8 cellular contexts compared by ENCODE assay signal in genomic region chr4:99949999-99950912, GRCh38. TPM values are rescaled to one million over a fixed set of nuclear protein-coding genes. Genes with fewer than 3 reads are reported as not detected.
DNase-seq lines count a peak whose midpoint lies in the region; ATAC-seq and TF ChIP-seq lines count a peak whose summit lies in the region.

TSS of gene H2AZ1 (minus strand) at chr4:99950275. CDS start at chr4:99950170, 105 bp downstream.

- ATAC-seq in GM21390 (IDR thresholded peaks at IDR 0.05; ENCODE audit: unreplicated experiment): peak; percentile 63

- H3K4me3 ChIP-seq in endodermal cell (ENCODE audit: low read length) (peak within 1 kb of the TSS; percentile 98), mesenchymal stem cell (ENCODE audit: insufficient read depth in 1 of 2, low read depth in 1 of 2, low read length in 2 of 2) (peak within 1 kb of the TSS; percentile 81 to 94)

- H3K4me1 ChIP-seq in endodermal cell (ENCODE audit: control insufficient read depth, insufficient read depth, low read length): no peaks in the 10 kb centered on the region
- peaks cover 3% of the 10 kb centered on the region for H3K4me1 ChIP-seq in mesenchymal stem cell (ENCODE audit: control insufficient read depth, insufficient read depth, low read depth, low read length)

- H3K23ac ChIP-seq in mesenchymal stem cell (ENCODE audit: low read length in 2 of 2): no peak within 1 kb of the TSS

- in situ Hi-C loops in Caki2 (cut with HindIII; ENCODE audit: low pct_unique_long_range_greater_than_20kb, low sequenced_read_pairs): no loop called here

- peak within 1 kb of the TSS in 1 of 2 experiments; percentile 77 for H2BK12ac ChIP-seq in mesenchymal stem cell (ENCODE audit: low read length in 2 of 2)

- H2AFZ ChIP-seq in mesenchymal stem cell (ENCODE audit: low read depth, low read length): peak within 1 kb of the TSS; percentile 91

- H3K9me3 ChIP-seq in endodermal cell (ENCODE audit: control insufficient read depth, low read length): no peaks in the 10 kb centered on the region
- H3K9me3 ChIP-seq in mesenchymal stem cell (ENCODE audit: control insufficient read depth, low read length): no peaks in the 10 kb centered on the region

- peak within 1 kb of the TSS in 1 of 2 experiments; percentile 92 for H3K14ac ChIP-seq in mesenchymal stem cell (ENCODE audit: low read length in 2 of 2)

- WGBS in endodermal cell (ENCODE audit: insufficient coverage in 1 of 2, insufficient read length in 1 of 2), 2 experiments: 0% methylated on average over 14 to 76 of the region's 76 CpGs
- WGBS in mesenchymal stem cell: under 1% methylated on average over 72 of the region's 76 CpGs

- peak within 1 kb of the TSS; percentile 62 for H2BK5ac ChIP-seq in mesenchymal stem cell (ENCODE audit: low read depth, low read length, poor library complexity, severe bottlenecking)

- peaks cover 11% of the 10 kb centered on the region for H3K36me3 Mint-ChIP-seq in endodermal cell (ENCODE audit: low read depth)

- H3K9ac ChIP-seq in endodermal cell (ENCODE audit: extremely low read depth, low read length, poor library complexity, severe bottlenecking): peak within 1 kb of the TSS; percentile 97
- peak within 1 kb of the TSS; percentile 96 for H3K9ac ChIP-seq in mesenchymal stem cell (ENCODE audit: low read length)

- peak within 1 kb of the TSS; percentile 48 for H4K91ac ChIP-seq in mesenchymal stem cell (ENCODE audit: low read length)

- no peak within 1 kb of the TSS for H3K27ac Mint-ChIP-seq in endodermal cell

- peaks cover 6% of the 10 kb centered on the region for H3K79me1 ChIP-seq in mesenchymal stem cell (replicated peaks; ENCODE audit: low read length, poor library complexity, severe bottlenecking)

- H3K36me3 ChIP-seq in endodermal cell (ENCODE audit: control insufficient read depth, insufficient read depth, low read length) (peaks cover 17% of the 10 kb centered on the region), mesenchymal stem cell (ENCODE audit: control insufficient read depth in 1 of 2, insufficient read depth in 2 of 2, low read depth in 1 of 2, low read length in 2 of 2) (peaks cover 2 to 12% of the 10 kb centered on the region in 2 experiments)

- peak within 1 kb of the TSS; percentile 84 for H4K8ac ChIP-seq in mesenchymal stem cell (ENCODE audit: low read length)

- H3K4me2 ChIP-seq in mesenchymal stem cell (ENCODE audit: low read length, poor library complexity, severe bottlenecking): peak within 1 kb of the TSS; percentile 96

- H2BK120ac ChIP-seq in mesenchymal stem cell (ENCODE audit: low read depth, low read length): peak within 1 kb of the TSS; percentile 64

- no peaks in the 10 kb centered on the region for H3K27me3 ChIP-seq in endodermal cell (ENCODE audit: control insufficient read depth, insufficient read depth, low read length, poor library complexity, severe bottlenecking)
- H3K27me3 ChIP-seq in mesenchymal stem cell (ENCODE audit: control insufficient read depth in 1 of 2, insufficient read depth in 1 of 2, low read length in 2 of 2): no peaks in the 10 kb centered on the region

- H3K4me3 Mint-ChIP-seq in endodermal cell: no peak within 1 kb of the TSS

- peak within 1 kb of the TSS; percentile 96 for H3K27ac ChIP-seq in endodermal cell (ENCODE audit: low read depth, low read length)
- peak within 1 kb of the TSS; percentile 98 for H3K27ac ChIP-seq in mesenchymal stem cell (ENCODE audit: low read length, poor library complexity, severe bottlenecking)

- peak within 1 kb of the TSS; percentile 90 to 91 for H3K18ac ChIP-seq in mesenchymal stem cell (ENCODE audit: low read depth in 1 of 2, low read length in 2 of 2)

- TF ChIP-seq CTCF in endodermal cell (conservative IDR thresholded peaks at IDR 0.05): no peak

- H3K4ac ChIP-seq in mesenchymal stem cell (ENCODE audit: low read depth in 1 of 2, low read length in 2 of 2): peak within 1 kb of the TSS; percentile 39 to 92

- peaks cover 2% of the 10 kb centered on the region for H3K27me3 Mint-ChIP-seq in endodermal cell (ENCODE audit: insufficient read depth)

- DNase-seq in Caki2 (ENCODE audit: low read depth): peak; percentile 94
- peak; percentile 54 to 99 (median 95) for DNase-seq in HUDEP-2 (lab: John Stamatoyannopoulos, UW; ENCODE audit: unreplicated experiment in 76 of 76)
- peak; percentile 95 for DNase-seq in NOMO-1 treated with dmso at 0.1 percent for 144 hours (lab: John Stamatoyannopoulos, UW; ENCODE audit: unreplicated experiment)
- DNase-seq in activated CD8-positive, alpha-beta memory T cell treated with anti-CD3 and anti-CD28 coated beads for 48 hours (ENCODE audit: low read depth in 2 of 3, low spot score in 2 of 3): peak; percentile 85 to 91 (median 90)
- DNase-seq in endodermal cell: peak; percentile 99
- peak; percentile 99 for DNase-seq in mesenchymal stem cell
- DNase-seq in stimulated activated CD8-positive, alpha-beta memory T cell treated with anti-CD3 and anti-CD28 coated beads, Interleukin-12 subunit alpha, Interleukin-12 subunit beta, amount 100 ng/mL, for 4 hours (ENCODE audit: low read depth): peak; percentile 93

- no peak within 1 kb of the TSS for H2AK5ac ChIP-seq in mesenchymal stem cell (ENCODE audit: low read length, severe bottlenecking)

- no peaks in the 10 kb centered on the region for H3K9me3 Mint-ChIP-seq in endodermal cell

- peak within 1 kb of the TSS; percentile 77 for H2BK15ac ChIP-seq in mesenchymal stem cell (ENCODE audit: low read depth, poor library complexity, severe bottlenecking)

- H3K4me1 Mint-ChIP-seq in endodermal cell: peaks cover 19% of the 10 kb centered on the region

RNA-seq across cellular contexts. Expression of gene H2AZ1, which starts in this region (rescaled TPM):
- 614 and 655 TPM in 2 replicates for total RNA-seq in Caki2 (2014; rRNA removed; shearing (Covaris generic); ENCODE audit: low replicate concordance)
- 100 to 1,000 TPM; 580 to 651 TPM for total RNA-seq in endodermal cell
- 907 TPM for polyA plus RNA-seq in endodermal cell (2013, experiment 1 of 2)
- 832 TPM for polyA plus RNA-seq in endodermal cell (2013, experiment 2 of 2)
- polyA plus RNA-seq in mesenchymal stem cell (2013, experiment 1 of 2): 266 TPM
- polyA plus RNA-seq in mesenchymal stem cell (2013, experiment 2 of 2): 271 TPM

Comparison
In these comparisons a context has a peak if more than half of its experiments do, and no peak if none do; other contexts are left out.
1. Peak in every context shown above with its lines: DNase-seq, ATAC-seq, H3K4me3 ChIP-seq and H3K27ac ChIP-seq.